Comparison of ENCODE assay signal across 18 cellular contexts in the genomic region with DNA sequence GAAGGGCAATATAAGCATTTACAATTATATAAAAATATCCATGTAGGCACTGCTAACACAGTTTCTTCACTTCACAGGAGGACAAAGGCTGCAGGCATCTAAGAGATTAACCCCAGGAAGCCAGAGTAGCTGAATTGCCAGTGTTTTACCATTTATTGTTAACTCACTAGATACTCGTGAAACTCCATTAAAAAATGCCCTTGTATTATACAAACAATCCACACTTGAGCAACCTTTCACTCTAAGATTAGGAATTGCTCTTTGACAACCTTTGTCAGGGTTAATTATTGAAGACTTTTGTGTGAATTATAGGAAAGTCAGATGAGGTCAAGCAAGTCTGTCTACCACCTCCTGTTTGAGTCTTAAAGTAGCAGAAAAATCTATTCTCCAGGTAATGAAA.
DNase-seq lines count a peak whose midpoint lies in the region; ATAC-seq and TF ChIP-seq lines count a peak whose summit lies in the region.
"Had no signal": no experiment of that assay in that cellular context is flagged by ENCODE, and none has a peak within 500 bp of the region (broad histone marks: within the 10 kb centered on the region; RNA-seq: fewer than 3 reads in every experiment).

No MANE protein-coding gene starts in this region.

- H3K27me3 Mint-ChIP-seq in neural progenitor cell (ENCODE audit: insufficient read depth, low read depth), result no peaks in the 10 kb centered on the region

- H3K9me3 ChIP-seq in HUES64 (ENCODE audit: insufficient read depth, low read depth, low read length), result no peaks in the 10 kb centered on the region
- no peaks in the 10 kb centered on the region for H3K9me3 ChIP-seq in neural progenitor cell (ENCODE audit: low read depth)
- H3K9me3 ChIP-seq in suprapubic skin, result no peaks in the 10 kb centered on the region

- no peaks in the 10 kb centered on the region for H3K79me2 ChIP-seq in neural progenitor cell (ENCODE audit: low read depth)

- H3K9me3 Mint-ChIP-seq in neural progenitor cell, result no peaks in the 10 kb centered on the region
- H3K9me3 Mint-ChIP-seq: CD14-positive monocyte had no signal

- peak overlapping the region; percentile 62 for H3K4me2 ChIP-seq in neural progenitor cell

- H3K4me1 ChIP-seq in HUES64 (ENCODE audit: insufficient read depth, low read length) (peaks cover 36% of the 10 kb centered on the region), neural progenitor cell (peaks cover 35% of the 10 kb centered on the region), suprapubic skin (peaks cover 33% of the 10 kb centered on the region)

- no peaks in the 10 kb centered on the region for H4K20me1 ChIP-seq in neural progenitor cell (ENCODE audit: low read depth)

- peaks cover 15% of the 10 kb centered on the region for H3F3A ChIP-seq in neural progenitor cell (ENCODE audit: low read depth)

- no peak for TF ChIP-seq CTCF in neural progenitor cell (IDR thresholded peaks at IDR 0.05)
- TF ChIP-seq CTCF in suprapubic skin (IDR thresholded peaks at IDR 0.05), result no peak

- intact Hi-C loops in left colon (cut with DNase I, micrococcal nuclease), result no loop called here

- H2AFZ ChIP-seq in neural progenitor cell (replicated peaks), result no peak overlapping the region

- TF ChIP-seq POLR2A in suprapubic skin (IDR thresholded peaks at IDR 0.05), result no peak

- peaks cover 40% of the 10 kb centered on the region for H3K4me1 Mint-ChIP-seq in neural progenitor cell

- H3K9ac ChIP-seq in HUES64 (ENCODE audit: low read depth, low read length) (no peak overlapping the region), neural progenitor cell (no peak overlapping the region)

- 42% methylated on average over 1 of the region's 1 CpG for WGBS in HUES64
- 86% methylated on average over 1 of the region's 1 CpG for WGBS in suprapubic skin

- no peak overlapping the region for H3K4me3 Mint-ChIP-seq in neural progenitor cell
- H3K4me3 Mint-ChIP-seq: CD14-positive monocyte had no signal

- peaks cover 12% of the 10 kb centered on the region for H3K36me3 Mint-ChIP-seq in neural progenitor cell
- H3K36me3 Mint-ChIP-seq: CD14-positive monocyte had no signal

- H3K27me3 ChIP-seq in HUES64 (ENCODE audit: insufficient read depth, low read length) (no peaks in the 10 kb centered on the region), neural progenitor cell (no peaks in the 10 kb centered on the region), suprapubic skin (no peaks in the 10 kb centered on the region)

- H3K4me3 ChIP-seq in HUES64 (ENCODE audit: low read length) (no peak overlapping the region), neural progenitor cell (peak overlapping the region; percentile 8), suprapubic skin (no peak overlapping the region)
- H3K4me3 ChIP-seq: SK-N-MC had no signal

- peak; percentile 31 for ATAC-seq in left colon
- ATAC-seq in GM18907 (IDR thresholded peaks at IDR 0.05; ENCODE audit: unreplicated experiment), result no peak

- TF ChIP-seq EP300 in suprapubic skin (IDR thresholded peaks at IDR 0.05), result no peak

- H3K36me3 ChIP-seq in HUES64 (ENCODE audit: insufficient read depth, low read length) (peaks cover 7% of the 10 kb centered on the region; the same call in 1 of the 2 replicates), neural progenitor cell (no peaks in the 10 kb centered on the region), suprapubic skin (no peaks in the 10 kb centered on the region)

- H3K27ac ChIP-seq in HUES64 (ENCODE audit: low read depth, low read length), result peak overlapping the region; percentile 22; the same call in 1 of the 2 replicates
- no peak overlapping the region for H3K27ac ChIP-seq in neural progenitor cell
- H3K27ac ChIP-seq in suprapubic skin, result no peak overlapping the region
- H3K27ac ChIP-seq: SK-N-MC had no signal

- DNase-seq in left colon (no peak), neural progenitor cell (ENCODE audit: low spot score) (peak; percentile 57), suprapubic skin (ENCODE audit: low spot score in 2 of 2) (no peak), NCI-H2029 treated with DMSO at 0.1 percent for 48 hours (lab: John Stamatoyannopoulos, UW) (no peak), NCI-H345 treated with DMSO at 0.1 percent for 48 hours (lab: John Stamatoyannopoulos, UW; ENCODE audit: unreplicated experiment) (no peak)
- DNase-seq: DMS 273 treated with DMSO at 0.1 percent for 48 hours; GOT3; KBM-7; NCI-H1105 treated with DMSO at 0.1 percent for 48 hours; NCI-H1694; NCI-H510A; NCI-H748 treated with DMSO at 0.1 percent for 48 hours; NK-92 treated with Interleukin-12 subunit alpha and Interleukin-12 subunit beta, amount 100 ng/mL, for 24 hours; Right ventricle myocardium superior had no signal

- no peak overlapping the region for H3K27ac Mint-ChIP-seq in neural progenitor cell
- H3K27ac Mint-ChIP-seq: CD14-positive monocyte had no signal
